Comparison of ENCODE assay signal across 30 cellular contexts in genomic region chr10:48478469-48478868, GRCh38.
"Had no signal": no experiment of that assay in that cellular context is flagged by ENCODE, and none has a peak within 500 bp of the region (broad histone marks: within the 10 kb centered on the region; RNA-seq: fewer than 3 reads in every experiment).

No MANE protein-coding gene starts in this region.

- FAIRE-seq: colon, endometrium, frontal cortex, islet of Langerhans, pancreas, TTC549, urothelium cell line had no signal

- H3K4me2 ChIP-seq: smooth muscle cell had no signal

- H3K4me3 ChIP-seq: pancreas, psoas muscle, smooth muscle cell, testis, transverse colon had no signal

- H3K9me3 ChIP-seq: pancreas, psoas muscle, testis, transverse colon had no signal

- DNase-seq: activated CD4-positive, alpha-beta memory T cell treated with anti-CD3 and anti-CD28 coated beads for 36 hours; activated CD4-positive, alpha-beta T cell treated with anti-CD3 and anti-CD28 coated beads, Interleukin-2, amount 10 ng/mL, durations not matched to agents 24 days and 14 days; activated gamma-delta T cell treated with Interleukin-2 at 50 U/mL for 16 hours; activated naive CD4-positive, alpha-beta T cell treated with anti-CD3 and anti-CD28 coated beads, Interleukin-2, amount 50 U/mL, for 16 hours; activated T-cell treated with anti-CD3 and anti-CD28 coated beads for 4 hours; amygdala; dermis blood vessel endothelial cell; effector CD4-positive, alpha-beta T cell; left ventricle myocardium superior; midbrain; nucleus accumbens; pancreas; psoas muscle; stimulated activated CD4-positive, alpha-beta T cell treated with anti-CD3 and anti-CD28 coated beads, Interleukin-1b, Interleukin-23, amount 100 ng/mL, for 48 hours; stimulated activated CD4-positive, alpha-beta T cell treated with anti-CD3 and anti-CD28 coated beads, Interleukin-4, amount 100 ng/mL, for 4 hours; stimulated activated naive CD4-positive, alpha-beta T cell; testis; transverse colon had no signal

- H3K27me3 ChIP-seq: pancreas, testis, transverse colon had no signal

- H3K4me1 ChIP-seq: pancreas, psoas muscle, testis, transverse colon had no signal

- H3K27ac ChIP-seq: epithelial cell of prostate, pancreas, psoas muscle, testis, transverse colon, VCaP had no signal

- H3K36me3 Mint-ChIP-seq: activated CD4-positive, alpha-beta memory T cell treated with anti-CD3 and anti-CD28 coated beads for 36 hours; naive thymus-derived CD4-positive, alpha-beta T cell had no signal

- H3K27ac Mint-ChIP-seq: activated CD4-positive, alpha-beta memory T cell treated with anti-CD3 and anti-CD28 coated beads for 36 hours; activated CD4-positive, alpha-beta T cell treated with anti-CD3 and anti-CD28 coated beads, Interleukin-2, amount 10 ng/mL, durations not matched to agents 24 days and 14 days; activated T-helper 1 cell treated with anti-CD3 and anti-CD28 coated beads, Interleukin-12 subunit alpha, Interleukin-12 subunit beta, Interleukin-2, Interleukin-4 antibody, amounts not matched to agents 30 ng/mL and 10 ng/mL and 1 ng/mL, durations not matched to agents 14 hours and 24 hours and 36 hours; naive thymus-derived CD4-positive, alpha-beta T cell had no signal

- H3K4me1 Mint-ChIP-seq: activated CD4-positive, alpha-beta T cell treated with anti-CD3 and anti-CD28 coated beads, Interleukin-2, amount 10 ng/mL, durations not matched to agents 24 days and 14 days had no signal

- ATAC-seq: activated CD4-positive, CD25-positive, alpha-beta regulatory T cell treated with anti-CD3 and anti-CD28 coated beads, Interleukin-2, amount 50 U/mL, for 24 hours; left ventricle myocardium superior; naive thymus-derived CD4-positive, alpha-beta T cell; pancreas; psoas muscle had no signal

- H3K4me3 Mint-ChIP-seq: activated CD4-positive, alpha-beta memory T cell treated with anti-CD3 and anti-CD28 coated beads for 36 hours; activated CD4-positive, alpha-beta T cell treated with anti-CD3 and anti-CD28 coated beads, Interleukin-2, amount 10 ng/mL, durations not matched to agents 24 days and 14 days; activated T-helper 1 cell treated with anti-CD3 and anti-CD28 coated beads, Interleukin-12 subunit alpha, Interleukin-12 subunit beta, Interleukin-2, Interleukin-4 antibody, amounts not matched to agents 30 ng/mL and 10 ng/mL and 1 ng/mL, durations not matched to agents 14 hours and 24 hours and 36 hours; naive thymus-derived CD4-positive, alpha-beta T cell had no signal

- H3K9me3 Mint-ChIP-seq: activated CD4-positive, alpha-beta memory T cell treated with anti-CD3 and anti-CD28 coated beads for 36 hours; activated CD4-positive, alpha-beta T cell treated with anti-CD3 and anti-CD28 coated beads, Interleukin-2, amount 10 ng/mL, durations not matched to agents 24 days and 14 days; activated T-helper 1 cell treated with anti-CD3 and anti-CD28 coated beads, Interleukin-12 subunit alpha, Interleukin-12 subunit beta, Interleukin-2, Interleukin-4 antibody, amounts not matched to agents 30 ng/mL and 10 ng/mL and 1 ng/mL, durations not matched to agents 14 hours and 24 hours and 36 hours; naive thymus-derived CD4-positive, alpha-beta T cell had no signal

- H3K36me3 ChIP-seq: pancreas, transverse colon had no signal
